In genomic region chr11:102990145-102990544, GRCh38 we compare ENCODE assay signal across 22 cellular contexts. TPM values are rescaled to one million over a fixed set of nuclear protein-coding genes. Genes with fewer than 3 reads are reported as not detected.
DNase-seq lines count a peak whose midpoint lies in the region; ATAC-seq and TF ChIP-seq lines count a peak whose summit lies in the region.
"Had no signal": no experiment of that assay in that cellular context is flagged by ENCODE, and none has a peak within 500 bp of the region (broad histone marks: within the 10 kb centered on the region; RNA-seq: fewer than 3 reads in every experiment).

No MANE protein-coding gene starts in this region.

- BruUV-seq in Calu3 (replicated peaks; lab: Mats Ljungman, UMichigan) = no TSS peak

- H3K27ac Mint-ChIP-seq in Calu3 (ENCODE audit: unreplicated experiment) = no peak overlapping the region
- H3K27ac Mint-ChIP-seq: CD4-positive, CD25-positive, alpha-beta regulatory T cell had no signal

- no peaks in the 10 kb centered on the region for H3K36me3 Mint-ChIP-seq in Calu3 (ENCODE audit: insufficient read depth, unreplicated experiment)
- H3K36me3 Mint-ChIP-seq: CD4-positive, CD25-positive, alpha-beta regulatory T cell had no signal

- intact Hi-C loops in Calu3 (cut with micrococcal nuclease; ENCODE audit: unreplicated experiment) = no loop called here

- peak; percentile 62 for ATAC-seq in SK-N-SH treated with all-trans-retinoic acid at 6 μM for 48 hours
- no peak for ATAC-seq in HG02970 (IDR thresholded peaks at IDR 0.05; ENCODE audit: low FRiP score, unreplicated experiment)

- no peaks in the 10 kb centered on the region for H3K4me1 Mint-ChIP-seq in Calu3 (ENCODE audit: low read depth, unreplicated experiment)
- H3K4me1 Mint-ChIP-seq: CD4-positive, CD25-positive, alpha-beta regulatory T cell had no signal

- H3K27me3 Mint-ChIP-seq in Calu3 (ENCODE audit: unreplicated experiment) = no peaks in the 10 kb centered on the region
- H3K27me3 Mint-ChIP-seq: CD4-positive, CD25-positive, alpha-beta regulatory T cell had no signal

- H3K9me3 Mint-ChIP-seq in Calu3 (ENCODE audit: low read depth, unreplicated experiment) = no peaks in the 10 kb centered on the region

- DNase-seq in AG08395 (ENCODE audit: low spot score) (peak; percentile 19), HCEC 1CT (peak; percentile 51), fibroblast of peridontal ligament (ENCODE audit: extremely low read depth) (peak; percentile 68), NCI-H2081 treated with DMSO at 0.1 percent for 48 hours (lab: John Stamatoyannopoulos, UW) (no peak), Calu3 (no peak), amygdala (lab: John Stamatoyannopoulos, UW) (no peak)
- DNase-seq: CD4-positive, CD25-positive, alpha-beta regulatory T cell; GF-D8; H7; KBM-7; MG63; NCI-H1105 treated with DMSO at 0.1 percent for 48 hours; NCI-H2029; NCI-H2227 treated with DMSO at 0.1 percent for 48 hours; NCI-H526 treated with DMSO at 0.1 percent for 48 hours; RPMI8226; SHP77; SW 1271 had no signal

- H3K4me3 Mint-ChIP-seq in Calu3 (ENCODE audit: low read depth, unreplicated experiment) = no peak overlapping the region
- H3K4me3 Mint-ChIP-seq: CD4-positive, CD25-positive, alpha-beta regulatory T cell had no signal

- TF ChIP-seq CTCF in Calu3 (IDR thresholded peaks at IDR 0.05; ENCODE audit: unreplicated experiment) = no peak

- CTCF ChIA-PET in Calu3 (lab: Charles Lee) = no interaction called here

TF ChIP-seq in SK-N-SH treated with all-trans-retinoic acid at 6 μM for 48 hours, 23 proteins besides CTCF, POLR2A, EP300 and RAD21:
- TF ChIP-seq TCF4 (CRISPR knock-in tag; IDR thresholded peaks at IDR 0.05; ENCODE audit: borderline replicate concordance) (no peak), PPARA (CRISPR knock-in tag; IDR thresholded peaks at IDR 0.05; ENCODE audit: borderline replicate concordance) (no peak), SNAI2 (CRISPR knock-in tag; IDR thresholded peaks at IDR 0.05) (no peak), ZFP30 (CRISPR knock-in tag; IDR thresholded peaks at IDR 0.05) (no peak), ZFP3 (CRISPR knock-in tag; IDR thresholded peaks at IDR 0.05) (no peak), CSRNP3 (CRISPR knock-in tag; IDR thresholded peaks at IDR 0.05) (no peak), ZC3H10 (CRISPR knock-in tag; IDR thresholded peaks at IDR 0.05) (no peak), ESRRG (CRISPR knock-in tag; IDR thresholded peaks at IDR 0.05) (no peak), ISL1 (CRISPR knock-in tag; IDR thresholded peaks at IDR 0.05) (no peak), CSDC2 (CRISPR knock-in tag; IDR thresholded peaks at IDR 0.05) (no peak), PATZ1 (CRISPR knock-in tag; IDR thresholded peaks at IDR 0.05; ENCODE audit: borderline replicate concordance) (no peak), ARNTL (CRISPR knock-in tag; IDR thresholded peaks at IDR 0.05; ENCODE audit: borderline replicate concordance, low read depth) (no peak), ZNF8 (CRISPR knock-in tag; IDR thresholded peaks at IDR 0.05) (no peak), CREB5 (CRISPR knock-in tag; IDR thresholded peaks at IDR 0.05; ENCODE audit: low read depth) (no peak), ZNF565 (CRISPR knock-in tag; conservative IDR thresholded peaks at IDR 0.05; ENCODE audit: low read depth) (no peak), GLIS3 (CRISPR knock-in tag; IDR thresholded peaks at IDR 0.05) (no peak), TSHZ2 (CRISPR knock-in tag; IDR thresholded peaks at IDR 0.05) (no peak), OSR1 (CRISPR knock-in tag; IDR thresholded peaks at IDR 0.05) (no peak), TOX (CRISPR knock-in tag; IDR thresholded peaks at IDR 0.05; ENCODE audit: borderline replicate concordance) (no peak)

RNA-seq across cellular contexts. Expression of gene MMP13, which starts 34.6 kb away (rescaled TPM):
- total RNA-seq in Calu3 (2022) = not detected in 2 replicates
- total RNA-seq: CD4-positive, CD25-positive, alpha-beta regulatory T cell; H7; LHCN-M2; NCI-H460 had no signal

Comparison
In these comparisons a context has a peak if more than half of its experiments do, and no peak if none do; other contexts are left out.
1. DNase-seq: peak in AG08395 (single experiment), HCEC 1CT (single experiment) and fibroblast of peridontal ligament (single experiment); none in NCI-H2081 treated with DMSO at 0.1 percent for 48 hours (single experiment), Calu3 (single experiment) and amygdala (0 of 56).